ENCODE assay signal across 1 cellular context in genomic region chr11:6603287-6604080, GRCh38.
TF ChIP-seq lines count a peak whose summit lies in the region.

Gene ILK (plus strand): TSS chr11:6603774. CDS start chr11:6604272, 498 bp downstream.
Gene RRP8 (minus strand): TSS chr11:6603616. CDS start chr11:6603502, 114 bp downstream.

TF ChIP-seq in HepG2, 621 proteins besides CTCF, POLR2A, EP300 and RAD21 (continued from another document and continues in another):
- TF ChIP-seq TRAFD1 (CRISPR knock-in tag; IDR thresholded peaks at IDR 0.05; ENCODE audit: borderline replicate concordance) (no peak), ATF5 (CRISPR knock-in tag; IDR thresholded peaks at IDR 0.05; ENCODE audit: low read depth) (no peak), ZSCAN5A (CRISPR knock-in tag; IDR thresholded peaks at IDR 0.05; ENCODE audit: borderline replicate concordance) (peak; percentile 29; the same call in 1 of the 2 replicates), XBP1 (CRISPR knock-in tag; IDR thresholded peaks at IDR 0.05) (no peak), ZNF34 (CRISPR knock-in tag; IDR thresholded peaks at IDR 0.05; ENCODE audit: borderline replicate concordance) (peak; percentile 97; the same call in 1 of the 2 replicates), TAF1 (CRISPR knock-in tag; IDR thresholded peaks at IDR 0.05) (peak; percentile 85; the same call in 1 of the 2 replicates), TP53 (CRISPR knock-in tag; conservative IDR thresholded peaks at IDR 0.05) (no peak), ZNF441 (CRISPR knock-in tag; IDR thresholded peaks at IDR 0.05; ENCODE audit: borderline replicate concordance) (peak; percentile 59; the same call in 1 of the 2 replicates), MNT (IDR thresholded peaks at IDR 0.05) (peak; percentile 70), GMEB2 (CRISPR knock-in tag; IDR thresholded peaks at IDR 0.05; ENCODE audit: low read depth) (peak; percentile 70), ZFP36 (IDR thresholded peaks at IDR 0.05; ENCODE audit: borderline replicate concordance, low read depth, low read length, partially characterized antibody) (no peak), FOXA1 (IDR thresholded peaks at IDR 0.05) (no peak), FOXA1 (CRISPR knock-in tag; IDR thresholded peaks at IDR 0.05) (peak; percentile 33; the same call in 1 of the 2 replicates), ZNF274 (CRISPR knock-in tag; IDR thresholded peaks at IDR 0.05) (peak; percentile 77), CHD2 (IDR thresholded peaks at IDR 0.05; ENCODE audit: low read depth, low read length) (no peak), SIN3A (IDR thresholded peaks at IDR 0.05; ENCODE audit: borderline replicate concordance, low read depth, low read length) (peak; percentile 98), TEAD2 (CRISPR knock-in tag; IDR thresholded peaks at IDR 0.05) (no peak), ZNF569 (CRISPR knock-in tag; IDR thresholded peaks at IDR 0.05; ENCODE audit: borderline replicate concordance) (no peak), HDAC6 (IDR thresholded peaks at IDR 0.05; ENCODE audit: low read depth, low read length) (no peak), IKZF1 (IDR thresholded peaks at IDR 0.05) (no peak), ZNF180 (CRISPR knock-in tag; IDR thresholded peaks at IDR 0.05; ENCODE audit: borderline replicate concordance, low read depth) (no peak), ZNF513 (CRISPR knock-in tag; conservative IDR thresholded peaks at IDR 0.05) (no peak), ZNF296 (CRISPR knock-in tag; conservative IDR thresholded peaks at IDR 0.05) (no peak; the same call in 1 of the 2 replicates), ZNF687 (CRISPR knock-in tag; IDR thresholded peaks at IDR 0.05) (peak; percentile 96), ZNF552 (CRISPR knock-in tag; IDR thresholded peaks at IDR 0.05; ENCODE audit: borderline replicate concordance) (no peak), HNF1B (CRISPR knock-in tag; IDR thresholded peaks at IDR 0.05) (peak; percentile 94), ZBTB1 (CRISPR knock-in tag; IDR thresholded peaks at IDR 0.05; ENCODE audit: borderline replicate concordance) (no peak), GTF3A (CRISPR knock-in tag; conservative IDR thresholded peaks at IDR 0.05) (no peak), HIC2 (CRISPR knock-in tag; IDR thresholded peaks at IDR 0.05; ENCODE audit: low read depth) (no peak), JUN (CRISPR knock-in tag; IDR thresholded peaks at IDR 0.05) (peak; percentile 60; the same call in 1 of the 2 replicates), PATZ1 (CRISPR knock-in tag; IDR thresholded peaks at IDR 0.05) (peak; percentile 39; the same call in 1 of the 2 replicates), FOXP1 (IDR thresholded peaks at IDR 0.05) (no peak), FOXP1 (CRISPR knock-in tag; IDR thresholded peaks at IDR 0.05) (peak; percentile 35; the same call in 1 of the 2 replicates), ETV6 (CRISPR knock-in tag; conservative IDR thresholded peaks at IDR 0.05) (0 out of 2 replicates have a peak, but pooled peaks have one; percentile 80), RBM22 (optimal IDR thresholded peaks at IDR 0.05; ENCODE audit: low read length) (no peak), JUND (CRISPR knock-in tag; IDR thresholded peaks at IDR 0.05) (peak; percentile 79; the same call in 1 of the 2 replicates), MIER3 (CRISPR knock-in tag; IDR thresholded peaks at IDR 0.05; ENCODE audit: borderline replicate concordance) (peak; percentile 81; the same call in 1 of the 2 replicates), ZNF430 (CRISPR knock-in tag; IDR thresholded peaks at IDR 0.05) (peak; percentile 76), CCDC6 (CRISPR knock-in tag; IDR thresholded peaks at IDR 0.05) (peak; percentile 76), SNAPC5 (CRISPR knock-in tag; IDR thresholded peaks at IDR 0.05; ENCODE audit: borderline replicate concordance) (peak; percentile 61; the same call in 1 of the 2 replicates), NCOR1 (IDR thresholded peaks at IDR 0.05; ENCODE audit: borderline replicate concordance, low read length) (no peak), POLR2AphosphoS2 (IDR thresholded peaks at IDR 0.05; ENCODE audit: low read depth, low read length) (no peak), KLF9 (CRISPR knock-in tag; IDR thresholded peaks at IDR 0.05; ENCODE audit: low read depth) (no peak), NFE2 (CRISPR knock-in tag; IDR thresholded peaks at IDR 0.05) (no peak), ZNF720 (CRISPR knock-in tag; IDR thresholded peaks at IDR 0.05) (no peak), DMAP1 (CRISPR knock-in tag; IDR thresholded peaks at IDR 0.05) (peak; percentile 92), KDM3A (CRISPR knock-in tag; IDR thresholded peaks at IDR 0.05; ENCODE audit: low read depth) (peak; percentile 94)
